In the genomic region with DNA sequence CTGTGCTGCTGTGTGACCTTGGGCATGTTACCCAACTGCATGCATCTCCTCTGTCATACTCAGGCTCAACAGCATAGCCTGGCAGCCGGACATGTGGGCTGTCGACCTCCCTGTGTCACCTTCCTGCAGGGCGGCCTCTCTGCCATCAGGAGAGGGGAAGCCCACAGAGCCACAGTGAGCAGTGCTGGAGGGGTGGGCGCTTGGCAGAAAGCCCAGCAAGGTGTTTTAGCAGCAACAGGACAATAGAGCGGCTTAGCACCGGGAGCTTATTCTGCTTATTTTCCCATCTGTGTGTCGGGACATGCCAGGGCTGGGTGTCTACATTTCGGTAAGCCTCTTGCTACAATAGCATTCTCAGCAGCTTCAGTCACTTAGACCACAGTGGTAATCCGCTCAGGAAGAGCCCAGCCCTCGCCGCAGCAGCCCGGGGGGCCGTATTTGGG, we compare ENCODE assay signal across 12 cellular contexts. TPM values are rescaled to one million over a fixed set of nuclear protein-coding genes. Genes with fewer than 3 reads are reported as not detected.
DNase-seq lines count a peak whose midpoint lies in the region; ATAC-seq and TF ChIP-seq lines count a peak whose summit lies in the region.
"Had no signal": no experiment of that assay in that cellular context is flagged by ENCODE, and none has a peak within 500 bp of the region (broad histone marks: within the 10 kb centered on the region; RNA-seq: fewer than 3 reads in every experiment).

No MANE protein-coding gene starts in this region.

- intact Hi-C loops in CD4-positive, alpha-beta memory T cell (cut with micrococcal nuclease): loop anchor here (5.0 kb wide), 1 partner anchor 39 kb away; no protein-coding TSS in a partner anchor

- POLR2A ChIA-PET in CD4-positive, alpha-beta memory T cell (lab: Charles Lee; ENCODE audit: partially characterized antibody): no interaction called here

- CTCF ChIA-PET in CD4-positive, alpha-beta memory T cell (lab: Charles Lee; ENCODE audit: partially characterized antibody): interaction anchor here (1.1 to 7.1 kb wide), 9 partner anchors 11 to 208 kb away, joined by 3 to 55 read pairs (median 5); no protein-coding TSS in a partner anchor

- peak overlapping the region; percentile 19 to 93 (median 85) for H3K27ac Mint-ChIP-seq in CD4-positive, alpha-beta memory T cell
- peak overlapping the region; percentile 68 for H3K27ac Mint-ChIP-seq in T-helper 17 cell
- H3K27ac Mint-ChIP-seq: activated naive CD4-positive, alpha-beta T cell treated with anti-CD3 and anti-CD28 coated beads for 36 hours had no signal

- peak in 1 of 5 donors; percentile 58 for DNase-seq in CD4-positive, alpha-beta memory T cell
- DNase-seq in HAP-1 (ENCODE audit: low spot score in 2 of 2) (peak; percentile 41 to 65), T-helper 17 cell (no peak), epithelial cell of esophagus (ENCODE audit: low read depth) (peak; percentile 91), NOMO-1 treated with dmso at 0.1 percent for 144 hours (lab: John Stamatoyannopoulos, UW; ENCODE audit: unreplicated experiment) (no peak)
- DNase-seq: activated naive CD4-positive, alpha-beta T cell treated with anti-CD3 and anti-CD28 coated beads for 36 hours had no signal

- in situ Hi-C loops in HAP-1 (cut with MboI; ENCODE audit: low sequenced_read_pairs): loop anchor here (10.0 kb wide), 1 partner anchor 207 kb away; no protein-coding TSS in a partner anchor

- H3K9me3 Mint-ChIP-seq in CD4-positive, alpha-beta memory T cell: peaks cover 0 to under 1% (median 0%) of the 10 kb centered on the region in 8 donors
- H3K9me3 Mint-ChIP-seq: activated naive CD4-positive, alpha-beta T cell treated with anti-CD3 and anti-CD28 coated beads for 36 hours had no signal

- H3K4me3 ChIP-seq in CD4-positive, alpha-beta memory T cell (ENCODE audit: low read length in 2 of 2): no peak overlapping the region
- no peak overlapping the region for H3K4me3 ChIP-seq in HAP-1
- H3K4me3 ChIP-seq in epithelial cell of esophagus (ENCODE audit: low read length): no peak overlapping the region
- H3K4me3 ChIP-seq: hepatocyte had no signal

- H3K36me3 Mint-ChIP-seq in CD4-positive, alpha-beta memory T cell: no peaks in the 10 kb centered on the region
- peaks cover 12% of the 10 kb centered on the region for H3K36me3 Mint-ChIP-seq in T-helper 17 cell (ENCODE audit: low read depth)

- H3K27me3 Mint-ChIP-seq in CD4-positive, alpha-beta memory T cell: peaks cover 22% of the 10 kb centered on the region in 2 donors
- H3K27me3 Mint-ChIP-seq in T-helper 17 cell: peaks cover 70% of the 10 kb centered on the region

- H3K4me3 Mint-ChIP-seq in CD4-positive, alpha-beta memory T cell: peak overlapping the region in 6 of 8 donors; percentile 7 to 74 (median 47)
- peak overlapping the region; percentile 68 for H3K4me3 Mint-ChIP-seq in T-helper 17 cell
- H3K4me3 Mint-ChIP-seq: activated naive CD4-positive, alpha-beta T cell treated with anti-CD3 and anti-CD28 coated beads for 36 hours had no signal

- peaks cover 24 to 62% (median 38%) of the 10 kb centered on the region in 4 donors for H3K4me1 Mint-ChIP-seq in CD4-positive, alpha-beta memory T cell
- H3K4me1 Mint-ChIP-seq in T-helper 17 cell: peaks cover 26% of the 10 kb centered on the region

- no peaks in the 10 kb centered on the region for H3K9me3 ChIP-seq in CD4-positive, alpha-beta memory T cell (ENCODE audit: control insufficient read depth in 1 of 2, low read length in 2 of 2)
- H3K9me3 ChIP-seq in HAP-1: no peaks in the 10 kb centered on the region
- H3K9me3 ChIP-seq in T-helper 17 cell (ENCODE audit: control insufficient read depth, low read length, poor library complexity, severe bottlenecking): no peaks in the 10 kb centered on the region

- no peak for TF ChIP-seq CTCF in epithelial cell of esophagus (IDR thresholded peaks at IDR 0.05; ENCODE audit: insufficient read depth, low read depth, low read length, missing control alignments)

- ATAC-seq in T-helper 17 cell (no peak), HG02852 (IDR thresholded peaks at IDR 0.05; ENCODE audit: unreplicated experiment) (no peak), HG03460 (IDR thresholded peaks at IDR 0.05; ENCODE audit: unreplicated experiment) (no peak), GM21825 (IDR thresholded peaks at IDR 0.05; ENCODE audit: unreplicated experiment) (no peak)
- ATAC-seq: sciatic nerve had no signal

- H3K27ac ChIP-seq in CD4-positive, alpha-beta memory T cell (ENCODE audit: low read depth, low read length): peak overlapping the region; percentile 47
- H3K27ac ChIP-seq: hepatocyte had no signal

- H3K27me3 ChIP-seq in CD4-positive, alpha-beta memory T cell (ENCODE audit: insufficient read depth, low read length): peaks cover 3% of the 10 kb centered on the region
- peaks cover 16% of the 10 kb centered on the region for H3K27me3 ChIP-seq in HAP-1 (ENCODE audit: low read depth)

- no peaks in the 10 kb centered on the region for H3K36me3 ChIP-seq in CD4-positive, alpha-beta memory T cell (ENCODE audit: insufficient read depth, low read length)
- no peaks in the 10 kb centered on the region for H3K36me3 ChIP-seq in HAP-1 (replicated peaks)

- H3K4me1 ChIP-seq in CD4-positive, alpha-beta memory T cell (ENCODE audit: insufficient read depth, low read length): peaks cover 32% of the 10 kb centered on the region
- H3K4me1 ChIP-seq in HAP-1: peaks cover 5% of the 10 kb centered on the region

RNA-seq across cellular contexts. Expression of gene CDK18, which starts 22.8 kb away (rescaled TPM):
- total RNA-seq in CD4-positive, alpha-beta memory T cell: 1 to 10 TPM in 1 of 2 experiments, under 1 TPM in 1; 0.78 to 1.3 TPM
- under 1 TPM; 0.25 to 0.76 TPM for polyA plus RNA-seq in CD4-positive, alpha-beta memory T cell
- total RNA-seq in T-helper 17 cell: 1 to 10 TPM in 1 of 2 donors, under 1 TPM in 1; 0.94 to 1.7 TPM

RNA-seq across cellular contexts. Expression of gene BLACAT1, which starts 25.8 kb away (rescaled TPM):
- under 1 TPM; 0.42 to 0.44 TPM for total RNA-seq in CD4-positive, alpha-beta memory T cell
- not detected for polyA plus RNA-seq in CD4-positive, alpha-beta memory T cell
- total RNA-seq in T-helper 17 cell: under 1 TPM; 0.10 TPM
- total RNA-seq: lung microvascular endothelial cell had no signal

RNA-seq across cellular contexts. Expression of gene LEMD1, which starts 59.8 kb away (rescaled TPM):
- 1 to 10 TPM in 1 of 2 experiments, not detected in 1; 1.3 TPM for total RNA-seq in CD4-positive, alpha-beta memory T cell
- polyA plus RNA-seq in CD4-positive, alpha-beta memory T cell: not detected
- not detected for total RNA-seq in T-helper 17 cell
- total RNA-seq: lung microvascular endothelial cell, sciatic nerve had no signal

Comparison
In these comparisons a context has a peak if more than half of its experiments do, and no peak if none do; other contexts are left out.
1. DNase-seq: peak in HAP-1 (2 of 2) and epithelial cell of esophagus (single experiment); none in T-helper 17 cell (0 of 3) and NOMO-1 treated with dmso at 0.1 percent for 144 hours (single experiment).